1 cellular context compared by ENCODE assay signal in the genomic region with DNA sequence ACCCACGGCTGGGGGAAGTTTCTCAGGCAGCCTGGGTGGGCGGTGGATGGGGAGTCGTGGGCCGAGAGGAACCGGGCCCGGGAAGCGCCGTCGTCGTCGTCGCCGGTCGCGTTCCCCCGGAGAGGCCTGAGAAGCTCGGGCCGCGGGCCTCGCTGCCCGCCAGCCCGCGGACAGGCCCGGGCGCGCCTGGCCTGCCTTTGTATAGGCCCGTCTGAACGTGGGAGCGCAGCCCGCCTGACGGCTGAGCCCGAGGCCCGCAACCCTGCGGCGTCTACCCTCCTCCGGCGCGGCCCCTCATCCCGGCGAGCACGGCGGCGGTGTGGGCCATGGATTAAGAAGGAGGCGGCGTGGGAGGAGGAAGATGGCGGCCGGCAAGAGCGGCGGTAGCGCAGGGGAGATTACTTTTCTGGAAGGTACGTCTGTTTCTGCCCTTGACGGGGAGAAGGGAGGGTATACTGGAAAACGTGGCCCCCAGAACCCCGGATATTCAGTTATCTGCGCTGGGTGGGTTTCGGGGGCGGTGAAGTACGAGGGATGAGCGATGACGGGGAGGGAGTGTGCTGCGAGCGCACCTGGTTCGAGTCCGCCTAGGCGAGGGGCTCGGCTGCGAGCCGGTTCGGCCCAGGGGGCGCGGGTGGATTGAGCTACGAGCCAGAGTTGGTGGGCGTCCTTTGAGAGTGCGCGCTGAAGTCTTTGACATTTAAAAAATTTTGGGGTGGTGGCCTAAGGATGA.
TF ChIP-seq lines count a peak whose summit lies in the region.

No MANE protein-coding gene starts in this region.

TF ChIP-seq in HepG2, 621 proteins besides CTCF, POLR2A, EP300 and RAD21 (continued from another document and continues in another):
- TF ChIP-seq, protein P1, sequence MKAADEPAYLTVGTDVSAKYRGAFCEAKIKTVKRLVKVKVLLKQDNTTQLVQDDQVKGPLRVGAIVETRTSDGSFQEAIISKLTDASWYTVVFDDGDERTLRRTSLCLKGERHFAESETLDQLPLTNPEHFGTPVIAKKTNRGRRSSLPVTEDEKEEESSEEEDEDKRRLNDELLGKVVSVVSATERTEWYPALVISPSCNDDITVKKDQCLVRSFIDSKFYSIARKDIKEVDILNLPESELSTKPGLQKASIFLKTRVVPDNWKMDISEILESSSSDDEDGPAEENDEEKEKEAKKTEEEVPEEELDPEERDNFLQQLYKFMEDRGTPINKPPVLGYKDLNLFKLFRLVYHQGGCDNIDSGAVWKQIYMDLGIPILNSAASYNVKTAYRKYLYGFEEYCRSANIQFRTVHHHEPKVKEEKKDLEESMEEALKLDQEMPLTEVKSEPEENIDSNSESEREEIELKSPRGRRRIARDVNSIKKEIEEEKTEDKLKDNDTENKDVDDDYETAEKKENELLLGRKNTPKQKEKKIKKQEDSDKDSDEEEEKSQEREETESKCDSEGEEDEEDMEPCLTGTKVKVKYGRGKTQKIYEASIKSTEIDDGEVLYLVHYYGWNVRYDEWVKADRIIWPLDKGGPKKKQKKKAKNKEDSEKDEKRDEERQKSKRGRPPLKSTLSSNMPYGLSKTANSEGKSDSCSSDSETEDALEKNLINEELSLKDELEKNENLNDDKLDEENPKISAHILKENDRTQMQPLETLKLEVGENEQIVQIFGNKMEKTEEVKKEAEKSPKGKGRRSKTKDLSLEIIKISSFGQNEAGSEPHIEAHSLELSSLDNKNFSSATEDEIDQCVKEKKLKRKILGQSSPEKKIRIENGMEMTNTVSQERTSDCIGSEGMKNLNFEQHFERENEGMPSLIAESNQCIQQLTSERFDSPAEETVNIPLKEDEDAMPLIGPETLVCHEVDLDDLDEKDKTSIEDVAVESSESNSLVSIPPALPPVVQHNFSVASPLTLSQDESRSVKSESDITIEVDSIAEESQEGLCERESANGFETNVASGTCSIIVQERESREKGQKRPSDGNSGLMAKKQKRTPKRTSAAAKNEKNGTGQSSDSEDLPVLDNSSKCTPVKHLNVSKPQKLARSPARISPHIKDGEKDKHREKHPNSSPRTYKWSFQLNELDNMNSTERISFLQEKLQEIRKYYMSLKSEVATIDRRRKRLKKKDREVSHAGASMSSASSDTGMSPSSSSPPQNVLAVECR (CRISPR knock-in tag; IDR thresholded peaks at IDR 0.05; ENCODE audit: borderline replicate concordance), result peak; percentile 67; the same call in 1 of the 2 replicates
- TF ChIP-seq, protein P2, sequence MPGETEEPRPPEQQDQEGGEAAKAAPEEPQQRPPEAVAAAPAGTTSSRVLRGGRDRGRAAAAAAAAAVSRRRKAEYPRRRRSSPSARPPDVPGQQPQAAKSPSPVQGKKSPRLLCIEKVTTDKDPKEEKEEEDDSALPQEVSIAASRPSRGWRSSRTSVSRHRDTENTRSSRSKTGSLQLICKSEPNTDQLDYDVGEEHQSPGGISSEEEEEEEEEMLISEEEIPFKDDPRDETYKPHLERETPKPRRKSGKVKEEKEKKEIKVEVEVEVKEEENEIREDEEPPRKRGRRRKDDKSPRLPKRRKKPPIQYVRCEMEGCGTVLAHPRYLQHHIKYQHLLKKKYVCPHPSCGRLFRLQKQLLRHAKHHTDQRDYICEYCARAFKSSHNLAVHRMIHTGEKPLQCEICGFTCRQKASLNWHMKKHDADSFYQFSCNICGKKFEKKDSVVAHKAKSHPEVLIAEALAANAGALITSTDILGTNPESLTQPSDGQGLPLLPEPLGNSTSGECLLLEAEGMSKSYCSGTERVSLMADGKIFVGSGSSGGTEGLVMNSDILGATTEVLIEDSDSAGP (CRISPR knock-in tag; IDR thresholded peaks at IDR 0.05; ENCODE audit: borderline replicate concordance), result peak; percentile 89
- TF ChIP-seq, protein P3, sequence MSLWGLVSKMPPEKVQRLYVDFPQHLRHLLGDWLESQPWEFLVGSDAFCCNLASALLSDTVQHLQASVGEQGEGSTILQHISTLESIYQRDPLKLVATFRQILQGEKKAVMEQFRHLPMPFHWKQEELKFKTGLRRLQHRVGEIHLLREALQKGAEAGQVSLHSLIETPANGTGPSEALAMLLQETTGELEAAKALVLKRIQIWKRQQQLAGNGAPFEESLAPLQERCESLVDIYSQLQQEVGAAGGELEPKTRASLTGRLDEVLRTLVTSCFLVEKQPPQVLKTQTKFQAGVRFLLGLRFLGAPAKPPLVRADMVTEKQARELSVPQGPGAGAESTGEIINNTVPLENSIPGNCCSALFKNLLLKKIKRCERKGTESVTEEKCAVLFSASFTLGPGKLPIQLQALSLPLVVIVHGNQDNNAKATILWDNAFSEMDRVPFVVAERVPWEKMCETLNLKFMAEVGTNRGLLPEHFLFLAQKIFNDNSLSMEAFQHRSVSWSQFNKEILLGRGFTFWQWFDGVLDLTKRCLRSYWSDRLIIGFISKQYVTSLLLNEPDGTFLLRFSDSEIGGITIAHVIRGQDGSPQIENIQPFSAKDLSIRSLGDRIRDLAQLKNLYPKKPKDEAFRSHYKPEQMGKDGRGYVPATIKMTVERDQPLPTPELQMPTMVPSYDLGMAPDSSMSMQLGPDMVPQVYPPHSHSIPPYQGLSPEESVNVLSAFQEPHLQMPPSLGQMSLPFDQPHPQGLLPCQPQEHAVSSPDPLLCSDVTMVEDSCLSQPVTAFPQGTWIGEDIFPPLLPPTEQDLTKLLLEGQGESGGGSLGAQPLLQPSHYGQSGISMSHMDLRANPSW (CRISPR knock-in tag; IDR thresholded peaks at IDR 0.05; ENCODE audit: borderline replicate concordance), result no peak
- TF ChIP-seq, protein P4, sequence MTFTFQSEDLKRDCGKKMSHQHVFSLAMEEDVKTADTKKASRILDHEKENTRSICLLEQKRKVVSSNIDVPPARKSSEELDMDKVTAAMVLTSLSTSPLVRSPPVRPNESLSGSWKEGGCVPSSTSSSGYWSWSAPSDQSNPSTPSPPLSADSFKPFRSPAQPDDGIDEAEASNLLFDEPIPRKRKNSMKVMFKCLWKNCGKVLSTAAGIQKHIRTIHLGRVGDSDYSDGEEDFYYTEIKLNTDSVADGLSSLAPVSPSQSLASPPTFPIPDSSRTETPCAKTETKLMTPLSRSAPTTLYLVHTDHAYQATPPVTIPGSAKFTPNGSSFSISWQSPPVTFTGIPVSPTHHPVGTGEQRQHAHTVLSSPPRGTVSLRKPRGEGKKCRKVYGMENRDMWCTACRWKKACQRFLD (CRISPR knock-in tag; IDR thresholded peaks at IDR 0.05; ENCODE audit: borderline replicate concordance), result peak; percentile 29; the same call in 1 of the 2 replicates
- TF ChIP-seq ZNF598 (CRISPR knock-in tag; IDR thresholded peaks at IDR 0.05; ENCODE audit: borderline replicate concordance) (peak; percentile 74; the same call in 1 of the 2 replicates), MATR3 (CRISPR knock-in tag; IDR thresholded peaks at IDR 0.05) (no peak), KLF13 (CRISPR knock-in tag; IDR thresholded peaks at IDR 0.05) (no peak), MAFF (IDR thresholded peaks at IDR 0.05; ENCODE audit: low read depth, low read length) (no peak), SNAPC2 (CRISPR knock-in tag; IDR thresholded peaks at IDR 0.05) (0 out of 2 replicates have a peak, but pooled peaks have one; percentile 16), ZNF564 (CRISPR knock-in tag; IDR thresholded peaks at IDR 0.05) (no peak), PHF5A (CRISPR knock-in tag; IDR thresholded peaks at IDR 0.05; ENCODE audit: low read depth, unreplicated experiment) (no peak), ZNF446 (CRISPR knock-in tag; IDR thresholded peaks at IDR 0.05) (peak; percentile 71), KAT8 (CRISPR knock-in tag; IDR thresholded peaks at IDR 0.05) (peak; percentile 15; the same call in 1 of the 2 replicates), MAFG (CRISPR knock-in tag; IDR thresholded peaks at IDR 0.05) (no peak), ZSCAN30 (CRISPR knock-in tag; IDR thresholded peaks at IDR 0.05) (no peak), ZNF383 (CRISPR knock-in tag; IDR thresholded peaks at IDR 0.05; ENCODE audit: borderline replicate concordance) (no peak), ESRRA (CRISPR knock-in tag; IDR thresholded peaks at IDR 0.05; ENCODE audit: low read depth) (no peak), TBL1XR1 (IDR thresholded peaks at IDR 0.05; ENCODE audit: borderline replicate concordance, low read length, partially characterized antibody) (no peak), ZNF205 (CRISPR knock-in tag; IDR thresholded peaks at IDR 0.05) (no peak)
- TF ChIP-seq, protein P5, sequence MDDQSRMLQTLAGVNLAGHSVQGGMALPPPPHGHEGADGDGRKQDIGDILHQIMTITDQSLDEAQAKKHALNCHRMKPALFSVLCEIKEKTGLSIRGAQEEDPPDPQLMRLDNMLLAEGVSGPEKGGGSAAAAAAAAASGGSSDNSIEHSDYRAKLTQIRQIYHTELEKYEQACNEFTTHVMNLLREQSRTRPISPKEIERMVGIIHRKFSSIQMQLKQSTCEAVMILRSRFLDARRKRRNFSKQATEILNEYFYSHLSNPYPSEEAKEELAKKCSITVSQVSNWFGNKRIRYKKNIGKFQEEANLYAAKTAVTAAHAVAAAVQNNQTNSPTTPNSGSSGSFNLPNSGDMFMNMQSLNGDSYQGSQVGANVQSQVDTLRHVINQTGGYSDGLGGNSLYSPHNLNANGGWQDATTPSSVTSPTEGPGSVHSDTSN (CRISPR knock-in tag; IDR thresholded peaks at IDR 0.05; ENCODE audit: borderline replicate concordance), result no peak
- TF ChIP-seq, protein P6, sequence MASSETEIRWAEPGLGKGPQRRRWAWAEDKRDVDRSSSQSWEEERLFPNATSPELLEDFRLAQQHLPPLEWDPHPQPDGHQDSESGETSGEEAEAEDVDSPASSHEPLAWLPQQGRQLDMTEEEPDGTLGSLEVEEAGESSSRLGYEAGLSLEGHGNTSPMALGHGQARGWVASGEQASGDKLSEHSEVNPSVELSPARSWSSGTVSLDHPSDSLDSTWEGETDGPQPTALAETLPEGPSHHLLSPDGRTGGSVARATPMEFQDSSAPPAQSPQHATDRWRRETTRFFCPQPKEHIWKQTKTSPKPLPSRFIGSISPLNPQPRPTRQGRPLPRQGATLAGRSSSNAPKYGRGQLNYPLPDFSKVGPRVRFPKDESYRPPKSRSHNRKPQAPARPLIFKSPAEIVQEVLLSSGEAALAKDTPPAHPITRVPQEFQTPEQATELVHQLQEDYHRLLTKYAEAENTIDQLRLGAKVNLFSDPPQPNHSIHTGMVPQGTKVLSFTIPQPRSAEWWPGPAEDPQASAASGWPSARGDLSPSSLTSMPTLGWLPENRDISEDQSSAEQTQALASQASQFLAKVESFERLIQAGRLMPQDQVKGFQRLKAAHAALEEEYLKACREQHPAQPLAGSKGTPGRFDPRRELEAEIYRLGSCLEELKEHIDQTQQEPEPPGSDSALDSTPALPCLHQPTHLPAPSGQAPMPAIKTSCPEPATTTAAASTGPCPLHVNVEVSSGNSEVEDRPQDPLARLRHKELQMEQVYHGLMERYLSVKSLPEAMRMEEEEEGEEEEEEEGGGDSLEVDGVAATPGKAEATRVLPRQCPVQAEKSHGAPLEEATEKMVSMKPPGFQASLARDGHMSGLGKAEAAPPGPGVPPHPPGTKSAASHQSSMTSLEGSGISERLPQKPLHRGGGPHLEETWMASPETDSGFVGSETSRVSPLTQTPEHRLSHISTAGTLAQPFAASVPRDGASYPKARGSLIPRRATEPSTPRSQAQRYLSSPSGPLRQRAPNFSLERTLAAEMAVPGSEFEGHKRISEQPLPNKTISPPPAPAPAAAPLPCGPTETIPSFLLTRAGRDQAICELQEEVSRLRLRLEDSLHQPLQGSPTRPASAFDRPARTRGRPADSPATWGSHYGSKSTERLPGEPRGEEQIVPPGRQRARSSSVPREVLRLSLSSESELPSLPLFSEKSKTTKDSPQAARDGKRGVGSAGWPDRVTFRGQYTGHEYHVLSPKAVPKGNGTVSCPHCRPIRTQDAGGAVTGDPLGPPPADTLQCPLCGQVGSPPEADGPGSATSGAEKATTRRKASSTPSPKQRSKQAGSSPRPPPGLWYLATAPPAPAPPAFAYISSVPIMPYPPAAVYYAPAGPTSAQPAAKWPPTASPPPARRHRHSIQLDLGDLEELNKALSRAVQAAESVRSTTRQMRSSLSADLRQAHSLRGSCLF (CRISPR knock-in tag; IDR thresholded peaks at IDR 0.05; ENCODE audit: borderline replicate concordance), result no peak
- TF ChIP-seq, protein P7, sequence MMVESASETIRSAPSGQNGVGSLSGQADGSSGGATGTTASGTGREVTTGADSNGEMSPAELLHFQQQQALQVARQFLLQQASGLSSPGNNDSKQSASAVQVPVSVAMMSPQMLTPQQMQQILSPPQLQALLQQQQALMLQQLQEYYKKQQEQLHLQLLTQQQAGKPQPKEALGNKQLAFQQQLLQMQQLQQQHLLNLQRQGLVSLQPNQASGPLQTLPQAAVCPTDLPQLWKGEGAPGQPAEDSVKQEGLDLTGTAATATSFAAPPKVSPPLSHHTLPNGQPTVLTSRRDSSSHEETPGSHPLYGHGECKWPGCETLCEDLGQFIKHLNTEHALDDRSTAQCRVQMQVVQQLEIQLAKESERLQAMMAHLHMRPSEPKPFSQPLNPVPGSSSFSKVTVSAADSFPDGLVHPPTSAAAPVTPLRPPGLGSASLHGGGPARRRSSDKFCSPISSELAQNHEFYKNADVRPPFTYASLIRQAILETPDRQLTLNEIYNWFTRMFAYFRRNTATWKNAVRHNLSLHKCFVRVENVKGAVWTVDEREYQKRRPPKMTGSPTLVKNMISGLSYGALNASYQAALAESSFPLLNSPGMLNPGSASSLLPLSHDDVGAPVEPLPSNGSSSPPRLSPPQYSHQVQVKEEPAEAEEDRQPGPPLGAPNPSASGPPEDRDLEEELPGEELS (CRISPR knock-in tag; IDR thresholded peaks at IDR 0.05), result no peak
- TF ChIP-seq, protein P8, sequence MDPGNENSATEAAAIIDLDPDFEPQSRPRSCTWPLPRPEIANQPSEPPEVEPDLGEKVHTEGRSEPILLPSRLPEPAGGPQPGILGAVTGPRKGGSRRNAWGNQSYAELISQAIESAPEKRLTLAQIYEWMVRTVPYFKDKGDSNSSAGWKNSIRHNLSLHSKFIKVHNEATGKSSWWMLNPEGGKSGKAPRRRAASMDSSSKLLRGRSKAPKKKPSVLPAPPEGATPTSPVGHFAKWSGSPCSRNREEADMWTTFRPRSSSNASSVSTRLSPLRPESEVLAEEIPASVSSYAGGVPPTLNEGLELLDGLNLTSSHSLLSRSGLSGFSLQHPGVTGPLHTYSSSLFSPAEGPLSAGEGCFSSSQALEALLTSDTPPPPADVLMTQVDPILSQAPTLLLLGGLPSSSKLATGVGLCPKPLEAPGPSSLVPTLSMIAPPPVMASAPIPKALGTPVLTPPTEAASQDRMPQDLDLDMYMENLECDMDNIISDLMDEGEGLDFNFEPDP (CRISPR knock-in tag; conservative IDR thresholded peaks at IDR 0.05), result 0 out of 2 replicates have a peak, but pooled peaks have one; percentile 28
- TF ChIP-seq, protein P9, sequence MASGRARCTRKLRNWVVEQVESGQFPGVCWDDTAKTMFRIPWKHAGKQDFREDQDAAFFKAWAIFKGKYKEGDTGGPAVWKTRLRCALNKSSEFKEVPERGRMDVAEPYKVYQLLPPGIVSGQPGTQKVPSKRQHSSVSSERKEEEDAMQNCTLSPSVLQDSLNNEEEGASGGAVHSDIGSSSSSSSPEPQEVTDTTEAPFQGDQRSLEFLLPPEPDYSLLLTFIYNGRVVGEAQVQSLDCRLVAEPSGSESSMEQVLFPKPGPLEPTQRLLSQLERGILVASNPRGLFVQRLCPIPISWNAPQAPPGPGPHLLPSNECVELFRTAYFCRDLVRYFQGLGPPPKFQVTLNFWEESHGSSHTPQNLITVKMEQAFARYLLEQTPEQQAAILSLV (CRISPR knock-in tag; IDR thresholded peaks at IDR 0.05; ENCODE audit: borderline replicate concordance), result no peak; the same call in 1 of the 2 replicates
